Comparison of ENCODE assay signal across 8 cellular contexts in the genomic region with DNA sequence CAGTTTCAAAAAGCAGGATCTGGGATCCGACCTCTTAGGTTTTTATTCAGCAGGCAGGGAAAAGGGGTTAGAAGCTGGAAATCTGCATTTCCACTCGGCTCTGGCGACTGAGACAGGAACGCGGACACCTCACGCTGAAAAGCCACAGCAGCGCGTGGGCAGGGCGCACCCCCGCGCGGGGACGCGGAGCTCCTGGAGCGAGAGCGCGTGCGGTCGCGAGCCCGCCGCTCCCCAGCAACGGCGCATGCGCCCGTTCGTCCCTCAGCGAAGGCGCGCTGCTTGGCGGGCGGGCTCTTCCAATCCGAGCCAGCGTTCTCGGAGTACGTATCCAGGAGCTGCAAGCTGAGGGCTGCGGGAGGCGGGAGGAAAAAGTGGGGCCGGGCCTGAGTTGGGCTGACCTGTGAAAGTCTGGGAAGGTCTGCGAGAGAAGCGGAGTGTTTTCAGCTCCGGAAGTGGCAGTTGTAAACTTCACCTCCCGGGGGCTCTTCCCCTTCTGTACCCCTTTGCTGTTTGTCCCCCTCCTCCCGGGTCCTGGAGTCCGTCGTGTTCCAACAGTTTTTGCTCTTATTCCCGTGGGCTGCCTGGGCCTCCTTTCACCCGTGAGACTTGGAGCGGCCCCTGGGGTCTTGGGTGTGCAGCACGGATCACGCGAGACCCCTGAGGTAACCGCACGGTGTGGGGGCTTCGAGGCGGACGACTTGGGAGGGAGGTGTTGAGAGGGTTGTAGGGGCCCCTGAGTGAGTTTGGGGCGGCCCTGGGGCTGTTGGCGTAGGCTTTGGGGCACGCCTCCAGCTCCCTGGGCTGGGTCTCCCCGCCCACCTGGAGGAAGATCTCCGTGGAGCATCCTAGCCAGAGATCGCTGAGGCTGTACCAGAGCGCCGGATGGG. TPM values are rescaled to one million over a fixed set of nuclear protein-coding genes. Genes with fewer than 3 reads are reported as not detected.
DNase-seq lines count a peak whose midpoint lies in the region; FAIRE-seq and TF ChIP-seq lines count a peak whose summit lies in the region.

A gene (plus strand): TSS at position 403 of the 887 bp plus-strand sequence. CDS start 11,046 bp downstream, outside the sequence.

- no peaks in the 10 kb centered on the region for H3K36me3 ChIP-seq in ES-I3 (ENCODE audit: insufficient read depth, low read length)

- H3K4me1 ChIP-seq in ES-I3 (ENCODE audit: insufficient read depth, low read length): no peaks in the 10 kb centered on the region

- H3K4me3 ChIP-seq in fibroblast of the aortic adventitia (ENCODE audit: low read depth, low read length): peak within 1 kb of the TSS; percentile 90

- H3K4me3 Mint-ChIP-seq in nephron progenitor cell: peak within 1 kb of the TSS; percentile 90
- H3K4me3 Mint-ChIP-seq in stimulated activated naive CD8-positive, alpha-beta T cell treated with anti-CD3 and anti-CD28 coated beads, Interleukin-15, Interleukin-2, amounts not matched to agents 100 ng/mL and 50 ng/mL, for 24 hours: peak within 1 kb of the TSS; percentile 88

- peak; percentile 95 for FAIRE-seq in H54 (lab: Jason Lieb, UNC)

- no peak for TF ChIP-seq CTCF in RWPE1 (conservative IDR thresholded peaks at IDR 0.05; ENCODE audit: low read depth)
- no peak for TF ChIP-seq CTCF in fibroblast of the aortic adventitia (IDR thresholded peaks at IDR 0.05; ENCODE audit: insufficient read depth, low read length)
- no peak for TF ChIP-seq CTCF in nephron progenitor cell (IDR thresholded peaks at IDR 0.05)

- peaks cover 19% of the 10 kb centered on the region for H3K9me3 Mint-ChIP-seq in nephron progenitor cell
- no peaks in the 10 kb centered on the region for H3K9me3 Mint-ChIP-seq in stimulated activated naive CD8-positive, alpha-beta T cell treated with anti-CD3 and anti-CD28 coated beads, Interleukin-15, Interleukin-2, amounts not matched to agents 100 ng/mL and 50 ng/mL, for 24 hours

- H3K36me3 Mint-ChIP-seq in nephron progenitor cell (ENCODE audit: low read depth): peaks cover 19% of the 10 kb centered on the region
- H3K36me3 Mint-ChIP-seq in stimulated activated naive CD8-positive, alpha-beta T cell treated with anti-CD3 and anti-CD28 coated beads, Interleukin-15, Interleukin-2, amounts not matched to agents 100 ng/mL and 50 ng/mL, for 24 hours (ENCODE audit: low read depth): no peaks in the 10 kb centered on the region

- peaks cover 5% of the 10 kb centered on the region for H3K27me3 Mint-ChIP-seq in nephron progenitor cell (ENCODE audit: low read depth, poor library complexity)
- H3K27me3 Mint-ChIP-seq in stimulated activated naive CD8-positive, alpha-beta T cell treated with anti-CD3 and anti-CD28 coated beads, Interleukin-15, Interleukin-2, amounts not matched to agents 100 ng/mL and 50 ng/mL, for 24 hours: peaks cover 3% of the 10 kb centered on the region

- CTCF ChIA-PET in RWPE1 (lab: Yijun Ruan, JAX): interaction anchor here (0.6 to 1.3 kb wide), 5 partner anchors 14 to 55 kb away, joined by 4 to 6 read pairs (median 4); a partner anchor contains a TSS

- DNase-seq in H54 (ENCODE audit: insufficient read length, low spot score) (peak; percentile 96), LoVo (ENCODE audit: low spot score) (peak; percentile 93), RWPE1 (ENCODE audit: low spot score) (peak; percentile 99), fibroblast of the aortic adventitia (ENCODE audit: low read depth) (peak; percentile 94), nephron progenitor cell (peak; percentile 91)
- peak; percentile 78 for DNase-seq in activated T-helper 9 cell treated with anti-CD3 and anti-CD28 coated beads, Interleukin-2, amount 50 U/mL, for 16 hours (ENCODE audit: low read depth)

- peak within 1 kb of the TSS; percentile 92 for H3K27ac ChIP-seq in RWPE1

- H3K9ac ChIP-seq in ES-I3 (ENCODE audit: low read depth, low read length): peak within 1 kb of the TSS; percentile 94

- peaks cover 17% of the 10 kb centered on the region for H3K4me1 Mint-ChIP-seq in nephron progenitor cell
- H3K4me1 Mint-ChIP-seq in stimulated activated naive CD8-positive, alpha-beta T cell treated with anti-CD3 and anti-CD28 coated beads, Interleukin-15, Interleukin-2, amounts not matched to agents 100 ng/mL and 50 ng/mL, for 24 hours (ENCODE audit: low read depth): peaks cover 26% of the 10 kb centered on the region

- POLR2A ChIA-PET in RWPE1 (lab: Yijun Ruan, JAX; ENCODE audit: low non-redundant PET): interaction anchor here (0.5 to 0.7 kb wide), 5 partner anchors 23 to 909 kb away, joined by 3 to 4 read pairs (median 3); no protein-coding TSS in a partner anchor

- peak; percentile 74 for TF ChIP-seq POLR2A in H54 (IDR thresholded peaks at IDR 0.05; ENCODE audit: low read depth, low read length)

- peak within 1 kb of the TSS; percentile 98 for H3K27ac Mint-ChIP-seq in nephron progenitor cell
- H3K27ac Mint-ChIP-seq in stimulated activated naive CD8-positive, alpha-beta T cell treated with anti-CD3 and anti-CD28 coated beads, Interleukin-15, Interleukin-2, amounts not matched to agents 100 ng/mL and 50 ng/mL, for 24 hours: peak within 1 kb of the TSS; percentile 90

- H3K9me3 ChIP-seq in ES-I3 (ENCODE audit: control insufficient read depth, insufficient read depth, low read length): no peaks in the 10 kb centered on the region

RNA-seq across cellular contexts. Expression of the gene that starts here (rescaled TPM):
- 8.1 and 13.3 TPM in 2 replicates for total RNA-seq in fibroblast of the aortic adventitia (ENCODE audit: low replicate concordance)

Comparison
In these comparisons a context has a peak if more than half of its experiments do, and no peak if none do; other contexts are left out.
1. Peak in every context shown above with its lines: DNase-seq, H3K4me3 ChIP-seq and H3K27ac ChIP-seq.